8 cellular contexts compared by ENCODE assay signal in the genomic region with DNA sequence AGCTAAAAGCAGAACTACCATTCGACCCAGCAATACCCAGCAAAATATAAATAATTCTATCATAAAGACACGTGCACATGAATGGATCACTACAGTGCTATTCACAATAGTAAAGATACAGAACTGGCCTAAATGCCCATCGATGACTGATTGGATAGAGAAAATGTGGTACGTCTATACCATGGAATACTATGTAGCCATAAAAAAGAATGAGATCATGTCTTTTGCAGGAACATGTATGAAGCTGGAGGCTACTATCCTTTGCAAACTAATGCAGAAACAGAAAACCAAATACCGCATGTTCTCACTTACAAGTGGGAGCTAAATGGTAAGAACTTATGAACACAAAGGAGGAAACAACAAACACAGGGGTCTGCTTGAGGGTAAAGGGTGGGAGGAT.
"Had no signal": no experiment of that assay in that cellular context is flagged by ENCODE, and none has a peak within 500 bp of the region (broad histone marks: within the 10 kb centered on the region; RNA-seq: fewer than 3 reads in every experiment).

No MANE protein-coding gene starts in this region.

- FAIRE-seq: G401.6, GM12878, GM12891, GM12892, GM18507, GM19239 had no signal

- ATAC-seq: GM12878 had no signal

- H3K4me3 ChIP-seq: GM12878 had no signal

- DNase-seq: GDM1, GF-D8 had no signal
